15 cellular contexts compared by ENCODE assay signal in the genomic region with DNA sequence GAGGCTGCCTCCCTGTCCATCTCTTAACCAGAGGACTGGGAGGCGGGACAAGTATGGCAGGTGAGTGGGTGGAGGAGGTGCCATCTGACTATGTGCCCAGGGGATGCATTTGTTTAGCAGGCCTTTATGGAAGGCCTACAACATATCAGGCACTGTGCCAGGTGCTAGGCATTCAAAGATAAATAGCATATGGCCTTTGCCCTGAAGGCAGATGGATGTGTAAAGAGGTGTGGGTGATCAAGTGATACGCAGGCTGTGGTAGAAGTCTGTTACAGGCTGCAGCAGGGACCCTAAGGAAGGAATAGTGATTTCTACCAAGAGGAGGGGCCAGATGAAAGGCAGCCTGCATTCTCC.
A peak's percentile ranks its signal among the peaks of the same experiment; 100 is the strongest.
DNase-seq lines count a peak whose midpoint lies in the region; ATAC-seq and TF ChIP-seq lines count a peak whose summit lies in the region.
"Had no signal": no experiment of that assay in that cellular context is flagged by ENCODE, and none has a peak within 500 bp of the region (broad histone marks: within the 10 kb centered on the region; RNA-seq: fewer than 3 reads in every experiment).

No MANE protein-coding gene starts in this region.

- H3K9ac ChIP-seq in endodermal cell (ENCODE audit: extremely low read depth, low read length, poor library complexity, severe bottlenecking): no peak overlapping the region

- H3K4me3 ChIP-seq in HEK293 (ENCODE audit: low read depth, low read length) (no peak overlapping the region), endodermal cell (ENCODE audit: low read length) (no peak overlapping the region)

- peaks cover 2% of the 10 kb centered on the region for H3K9me3 Mint-ChIP-seq in endodermal cell
- H3K9me3 Mint-ChIP-seq: natural killer cell treated with Interleukin-12 subunit alpha and Interleukin-12 subunit beta and Interleukin-15 and Interleukin-18, amount 100 ng/mL, for 72 hours had no signal

- H3K27me3 ChIP-seq in endodermal cell (ENCODE audit: control insufficient read depth, insufficient read depth, low read length, poor library complexity, severe bottlenecking): no peaks in the 10 kb centered on the region

- DNase-seq in COR-L47 (lab: John Stamatoyannopoulos, UW) (peak; percentile 80), NCI-H2171 (lab: John Stamatoyannopoulos, UW) (peak; percentile 98), endodermal cell (no peak)
- DNase-seq in activated CD4-positive, alpha-beta T cell treated with anti-CD3 and anti-CD28 coated beads, Interleukin-2, amount 50 U/mL, for 48 hours: no peak
- no peak for DNase-seq in effector CD8-positive, alpha-beta T cell (lab: John Stamatoyannopoulos, UW)
- DNase-seq: activated CD4-positive, CD25-positive, alpha-beta regulatory T cell; activated naive CD8-positive, alpha-beta T cell treated with anti-CD3 and anti-CD28 coated beads for 36 hours; Karpas-422; mesenchymal stem cell; Right ventricle myocardium superior; stimulated activated CD8-positive, alpha-beta memory T cell treated with anti-CD3 and anti-CD28 coated beads, Interleukin-4, amount 100 ng/mL, for 48 hours had no signal

- no peaks in the 10 kb centered on the region for H3K27me3 Mint-ChIP-seq in endodermal cell (ENCODE audit: insufficient read depth)
- H3K27me3 Mint-ChIP-seq: activated naive CD8-positive, alpha-beta T cell treated with anti-CD3 and anti-CD28 coated beads for 36 hours; natural killer cell treated with Interleukin-12 subunit alpha and Interleukin-12 subunit beta and Interleukin-15 and Interleukin-18, amount 100 ng/mL, for 72 hours; progenitor cell of endocrine pancreas had no signal

- POLR2A ChIA-PET in HEK293 (lab: Yijun Ruan, JAX): no interaction called here

- WGBS in endodermal cell (ENCODE audit: insufficient coverage in 1 of 2, insufficient read length in 1 of 2), 2 experiments: 90 to 97% methylated on average over 1 to 2 of the region's 2 CpGs

- H3K4me1 Mint-ChIP-seq in endodermal cell: peaks cover 24% of the 10 kb centered on the region
- H3K4me1 Mint-ChIP-seq: activated naive CD8-positive, alpha-beta T cell treated with anti-CD3 and anti-CD28 coated beads for 36 hours had no signal

- H3K27ac ChIP-seq in HEK293 (ENCODE audit: extremely low read depth, low read depth, low read length): no peak overlapping the region
- peak overlapping the region; percentile 85 for H3K27ac ChIP-seq in endodermal cell (ENCODE audit: low read depth, low read length)

- no peak overlapping the region for H3K4me3 Mint-ChIP-seq in endodermal cell
- H3K4me3 Mint-ChIP-seq: activated naive CD8-positive, alpha-beta T cell treated with anti-CD3 and anti-CD28 coated beads for 36 hours; natural killer cell treated with Interleukin-12 subunit alpha and Interleukin-12 subunit beta and Interleukin-15 and Interleukin-18, amount 100 ng/mL, for 72 hours had no signal

- TF ChIP-seq CTCF in HEK293 (tag by site-specific recombination; IDR thresholded peaks at IDR 0.05) (no peak), endodermal cell (conservative IDR thresholded peaks at IDR 0.05) (no peak)

- H3K9me3 ChIP-seq in HEK293 (ENCODE audit: control insufficient read depth, insufficient read depth, low read depth, low read length): no peaks in the 10 kb centered on the region
- H3K9me3 ChIP-seq in endodermal cell (ENCODE audit: control insufficient read depth, low read length): no peaks in the 10 kb centered on the region

- CTCF ChIA-PET in HEK293 (lab: Yijun Ruan, JAX): interaction anchor here (0.8 to 1.5 kb wide), 2 partner anchors 12 to 133 kb away, joined by 3 read pairs; no protein-coding TSS in a partner anchor

- no peak for ATAC-seq in HG02798 (IDR thresholded peaks at IDR 0.05; ENCODE audit: poor library complexity, unreplicated experiment)
- ATAC-seq: natural killer cell treated with Interleukin-12 subunit alpha and Interleukin-12 subunit beta and Interleukin-15 and Interleukin-18, amount 100 ng/mL, for 72 hours had no signal

- no peak overlapping the region for H3K27ac Mint-ChIP-seq in endodermal cell
- H3K27ac Mint-ChIP-seq: activated naive CD8-positive, alpha-beta T cell treated with anti-CD3 and anti-CD28 coated beads for 36 hours; natural killer cell treated with Interleukin-12 subunit alpha and Interleukin-12 subunit beta and Interleukin-15 and Interleukin-18, amount 100 ng/mL, for 72 hours; progenitor cell of endocrine pancreas had no signal

- H3K36me3 ChIP-seq in HEK293 (ENCODE audit: control insufficient read depth in 2 of 2, insufficient read depth in 1 of 2, low read length in 2 of 2): no peaks in the 10 kb centered on the region
- no peaks in the 10 kb centered on the region for H3K36me3 ChIP-seq in endodermal cell (ENCODE audit: control insufficient read depth, insufficient read depth, low read length)

- H3K4me1 ChIP-seq in HEK293 (ENCODE audit: control insufficient read depth, insufficient read depth, low read length) (no peaks in the 10 kb centered on the region), endodermal cell (ENCODE audit: control insufficient read depth, insufficient read depth, low read length) (peaks cover 11% of the 10 kb centered on the region)

- H3K36me3 Mint-ChIP-seq in endodermal cell (ENCODE audit: low read depth): no peaks in the 10 kb centered on the region
- H3K36me3 Mint-ChIP-seq: activated naive CD8-positive, alpha-beta T cell treated with anti-CD3 and anti-CD28 coated beads for 36 hours; natural killer cell treated with Interleukin-12 subunit alpha and Interleukin-12 subunit beta and Interleukin-15 and Interleukin-18, amount 100 ng/mL, for 72 hours had no signal

TF ChIP-seq in HEK293, 187 proteins besides CTCF, POLR2A, EP300 and RAD21:
- TF ChIP-seq ZNF624 (tag by site-specific recombination; IDR thresholded peaks at IDR 0.05) (no peak), ZNF701 (tag by site-specific recombination; IDR thresholded peaks at IDR 0.05) (no peak), ZNF529 (tag by site-specific recombination; IDR thresholded peaks at IDR 0.05; ENCODE audit: insufficient replicate concordance) (no peak), ZFP3 (tag by site-specific recombination; IDR thresholded peaks at IDR 0.05; ENCODE audit: low read depth) (no peak), EGR2 (tag by site-specific recombination; IDR thresholded peaks at IDR 0.05; ENCODE audit: low read depth) (peak; percentile 61; the same call in 1 of the 2 replicates), KLF9 (tag by site-specific recombination; IDR thresholded peaks at IDR 0.05; ENCODE audit: low read depth) (no peak), ZFHX2 (tag by site-specific recombination; conservative IDR thresholded peaks at IDR 0.05) (peak; percentile 67), ZBTB48 (tag by site-specific recombination; IDR thresholded peaks at IDR 0.05) (no peak), ZNF239 (tag by site-specific recombination; IDR thresholded peaks at IDR 0.05) (no peak), ZBTB20 (tag by site-specific recombination; IDR thresholded peaks at IDR 0.05) (0 out of 2 replicates have a peak, but pooled peaks have one; percentile 12)
- TF ChIP-seq, protein P1, sequence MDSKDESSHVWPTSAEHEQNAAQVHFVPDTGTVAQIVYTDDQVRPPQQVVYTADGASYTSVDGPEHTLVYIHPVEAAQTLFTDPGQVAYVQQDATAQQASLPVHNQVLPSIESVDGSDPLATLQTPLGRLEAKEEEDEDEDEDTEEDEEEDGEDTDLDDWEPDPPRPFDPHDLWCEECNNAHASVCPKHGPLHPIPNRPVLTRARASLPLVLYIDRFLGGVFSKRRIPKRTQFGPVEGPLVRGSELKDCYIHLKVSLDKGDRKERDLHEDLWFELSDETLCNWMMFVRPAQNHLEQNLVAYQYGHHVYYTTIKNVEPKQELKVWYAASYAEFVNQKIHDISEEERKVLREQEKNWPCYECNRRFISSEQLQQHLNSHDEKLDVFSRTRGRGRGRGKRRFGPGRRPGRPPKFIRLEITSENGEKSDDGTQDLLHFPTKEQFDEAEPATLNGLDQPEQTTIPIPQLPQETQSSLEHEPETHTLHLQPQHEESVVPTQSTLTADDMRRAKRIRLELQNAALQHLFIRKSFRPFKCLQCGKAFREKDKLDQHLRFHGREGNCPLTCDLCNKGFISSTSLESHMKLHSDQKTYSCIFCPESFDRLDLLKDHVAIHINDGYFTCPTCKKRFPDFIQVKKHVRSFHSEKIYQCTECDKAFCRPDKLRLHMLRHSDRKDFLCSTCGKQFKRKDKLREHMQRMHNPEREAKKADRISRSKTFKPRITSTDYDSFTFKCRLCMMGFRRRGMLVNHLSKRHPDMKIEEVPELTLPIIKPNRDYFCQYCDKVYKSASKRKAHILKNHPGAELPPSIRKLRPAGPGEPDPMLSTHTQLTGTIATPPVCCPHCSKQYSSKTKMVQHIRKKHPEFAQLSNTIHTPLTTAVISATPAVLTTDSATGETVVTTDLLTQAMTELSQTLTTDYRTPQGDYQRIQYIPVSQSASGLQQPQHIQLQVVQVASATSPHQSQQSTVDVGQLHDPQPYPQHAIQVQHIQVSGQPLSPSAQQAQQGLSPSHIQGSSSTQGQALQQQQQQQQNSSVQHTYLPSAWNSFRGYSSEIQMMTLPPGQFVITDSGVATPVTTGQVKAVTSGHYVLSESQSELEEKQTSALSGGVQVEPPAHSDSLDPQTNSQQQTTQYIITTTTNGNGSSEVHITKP (tag by site-specific recombination; IDR thresholded peaks at IDR 0.05): peak; percentile 71

Comparison
In these comparisons a context has a peak if more than half of its experiments do, and no peak if none do; other contexts are left out.
1. DNase-seq: peak in COR-L47 (single experiment) and NCI-H2171 (single experiment); none in endodermal cell (single experiment), activated CD4-positive, alpha-beta T cell treated with anti-CD3 and anti-CD28 coated beads, Interleukin-2, amount 50 U/mL, for 48 hours (0 of 2) and effector CD8-positive, alpha-beta T cell (single experiment).